Comparison of ENCODE assay signal across 9 cellular contexts in the genomic region with DNA sequence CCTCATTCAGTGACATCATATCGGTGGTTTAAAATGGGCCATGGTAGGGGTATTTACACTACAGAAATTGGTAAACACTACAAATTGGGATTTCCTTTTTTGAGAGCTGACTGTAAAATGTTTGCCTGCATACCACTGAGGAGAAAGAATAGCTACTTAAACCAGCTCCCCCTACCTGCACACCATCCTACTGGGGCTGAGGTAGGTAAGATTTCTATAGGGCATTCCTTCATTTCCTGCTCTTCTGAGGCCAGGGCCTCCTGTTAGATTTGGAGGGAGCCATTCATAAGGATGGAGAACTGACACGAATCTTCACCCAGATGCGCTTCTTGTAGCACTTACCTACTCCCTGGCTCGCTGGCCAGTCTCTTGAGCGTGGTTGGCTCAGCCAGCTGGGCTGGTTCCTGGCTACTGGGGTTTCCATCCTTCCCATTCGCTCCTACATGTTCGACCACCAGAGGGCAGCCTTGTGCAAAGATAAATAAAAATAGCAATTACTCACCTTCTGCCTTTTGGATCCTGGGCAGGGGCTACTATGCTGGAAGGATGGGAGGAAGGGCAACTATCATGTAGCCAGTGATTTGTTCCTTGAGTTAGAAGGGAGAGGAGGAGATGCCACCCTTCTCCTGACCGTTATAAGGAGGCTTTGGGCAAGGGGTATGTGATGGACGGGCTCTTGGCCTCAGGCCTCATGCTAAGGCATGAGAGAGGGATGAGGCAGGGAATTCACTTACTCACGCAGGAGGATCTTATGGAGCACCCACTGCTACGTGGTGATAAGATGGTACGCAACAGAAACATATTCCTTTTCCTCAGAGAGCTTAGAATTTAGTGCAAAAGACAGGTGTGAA. TPM values are rescaled to one million over a fixed set of nuclear protein-coding genes. Genes with fewer than 3 reads are reported as not detected.
DNase-seq lines count a peak whose midpoint lies in the region; ATAC-seq and TF ChIP-seq lines count a peak whose summit lies in the region.
"Had no signal": no experiment of that assay in that cellular context is flagged by ENCODE, and none has a peak within 500 bp of the region (broad histone marks: within the 10 kb centered on the region; RNA-seq: fewer than 3 reads in every experiment).

No MANE protein-coding gene starts in this region.

- no peak overlapping the region for H2BK120ac ChIP-seq in neuronal stem cell (ENCODE audit: low read depth, low read length)

- no peak overlapping the region for H2BK5ac ChIP-seq in neuronal stem cell (ENCODE audit: low read length)

- no peak overlapping the region for H3K18ac ChIP-seq in neuronal stem cell (ENCODE audit: low read length)

- H4K8ac ChIP-seq in neuronal stem cell (ENCODE audit: low read depth, low read length) = no peak overlapping the region

- TF ChIP-seq POLR2A in stomach (IDR thresholded peaks at IDR 0.05) = no peak

- H2AFZ ChIP-seq in neuronal stem cell (ENCODE audit: low read length) = peak overlapping the region; percentile 21

- ATAC-seq in RWPE2 (ENCODE audit: low read depth) = peak; percentile 87
- no peak for ATAC-seq in HG02884 (IDR thresholded peaks at IDR 0.05; ENCODE audit: unreplicated experiment)

- no peak overlapping the region for H3K4me2 ChIP-seq in neuronal stem cell (ENCODE audit: insufficient read depth, low read length, poor library complexity, severe bottlenecking)

- H2AK5ac ChIP-seq in neuronal stem cell (ENCODE audit: low read depth, low read length) = no peak overlapping the region

- no peak for TF ChIP-seq EP300 in stomach (IDR thresholded peaks at IDR 0.05)

- H2BK12ac ChIP-seq in neuronal stem cell (ENCODE audit: low read length) = no peak overlapping the region

- H3K36me3 ChIP-seq in MG63 (no peaks in the 10 kb centered on the region; the same call in 1 of the 2 replicates), RWPE2 (ENCODE audit: low read depth) (no peaks in the 10 kb centered on the region), neuronal stem cell (replicated peaks in 1 of 2; ENCODE audit: control insufficient read depth in 2 of 2, insufficient read depth in 2 of 2, low read length in 2 of 2) (no peaks in the 10 kb centered on the region), stomach (no peaks in the 10 kb centered on the region)

- TF ChIP-seq CTCF in RWPE2 (IDR thresholded peaks at IDR 0.05; ENCODE audit: poor library complexity, severe bottlenecking) = peak; percentile 84
- TF ChIP-seq CTCF in stomach (IDR thresholded peaks at IDR 0.05) = peak in 5 of 7 experiments; percentile 64 to 93 (median 89)

- DNase-seq in DMS53 treated with DMSO at 0.1 percent for 48 hours (lab: John Stamatoyannopoulos, UW; ENCODE audit: unreplicated experiment) (peak; percentile 77), MG63 (peak; percentile 75), RWPE2 (ENCODE audit: low spot score) (no peak), fibroblast of the conjunctiva (ENCODE audit: low read depth) (peak; percentile 60), neuronal stem cell (ENCODE audit: low spot score) (peak; percentile 84), stomach (peak; percentile 91)
- DNase-seq in activated T-helper 1 cell treated with anti-CD3 and anti-CD28 coated beads, Interleukin-2, amount 50 U/mL, for 16 hours (ENCODE audit: low read depth in 1 of 2, low spot score in 1 of 2) = peak; percentile 52 to 56

- intact Hi-C loops in stomach (cut with DNase I; ENCODE audit: low total_unique reads) = loop anchor here (5.0 kb wide), 1 partner anchor 198 kb away; no protein-coding TSS in a partner anchor

- H3K23ac ChIP-seq in neuronal stem cell (ENCODE audit: low read depth, low read length, poor library complexity) = no peak overlapping the region

- H3K4me1 ChIP-seq in RWPE2 (ENCODE audit: insufficient read depth, poor library complexity, severe bottlenecking) (no peaks in the 10 kb centered on the region), neuronal stem cell (ENCODE audit: control insufficient read depth in 2 of 2, insufficient read depth in 1 of 2, low read depth in 1 of 2, low read length in 2 of 2) (peaks cover 21 to 26% of the 10 kb centered on the region in 2 donors), stomach (peaks cover 15 to 40% (median 26%) of the 10 kb centered on the region in 4 donors)

- no peaks in the 10 kb centered on the region for H3K9me3 ChIP-seq in MG63
- H3K9me3 ChIP-seq in RWPE2 (ENCODE audit: severe bottlenecking) = no peaks in the 10 kb centered on the region
- H3K9me3 ChIP-seq in neuronal stem cell (replicated peaks in 1 of 2; ENCODE audit: control insufficient read depth in 2 of 2, insufficient read depth in 1 of 2, low read depth in 1 of 2, low read length in 2 of 2) = no peaks in the 10 kb centered on the region
- no peaks in the 10 kb centered on the region for H3K9me3 ChIP-seq in stomach

- H3K4ac ChIP-seq in neuronal stem cell (ENCODE audit: low read length) = no peak overlapping the region

- H3K27ac ChIP-seq in RWPE2 (ENCODE audit: poor library complexity, severe bottlenecking) (no peak overlapping the region), neuronal stem cell (replicated peaks; ENCODE audit: low read length) (no peak overlapping the region), stomach (peak overlapping the region in 1 of 5 donors; percentile 39)

- H3K9ac ChIP-seq in neuronal stem cell (ENCODE audit: low read depth, low read length, poor library complexity) = no peak overlapping the region

- H3K27me3 ChIP-seq in MG63 (no peaks in the 10 kb centered on the region), RWPE2 (ENCODE audit: insufficient read depth, poor library complexity, severe bottlenecking) (no peaks in the 10 kb centered on the region), neuronal stem cell (ENCODE audit: control insufficient read depth in 3 of 3, insufficient read depth in 3 of 3, low read depth in 1 of 3, low read length in 3 of 3) (peaks cover 0 to 12% (median 0%) of the 10 kb centered on the region in 3 experiments), stomach (no peaks in the 10 kb centered on the region)

- H4K91ac ChIP-seq in neuronal stem cell (ENCODE audit: low read depth, low read length, poor library complexity) = no peak overlapping the region

- H3K14ac ChIP-seq in neuronal stem cell (ENCODE audit: low read length) = no peak overlapping the region

- WGBS in neuronal stem cell (ENCODE audit: extremely low coverage in 2 of 2, insufficient read length in 2 of 2, insufficient replicate concordance in 1 of 2), 2 donors = no CpG with 5 or more reads among the region's 12 CpGs
- WGBS in stomach, 5 donors = 30 to 36% (median 33%) methylated on average over 12 of the region's 12 CpGs

- H3K79me1 ChIP-seq in neuronal stem cell (ENCODE audit: low read depth, low read length) = no peaks in the 10 kb centered on the region

- H2BK15ac ChIP-seq in neuronal stem cell (ENCODE audit: low read length) = no peak overlapping the region

- no peak overlapping the region for H3K4me3 ChIP-seq in MG63
- H3K4me3 ChIP-seq in RWPE2 (ENCODE audit: severe bottlenecking) = no peak overlapping the region
- H3K4me3 ChIP-seq in neuronal stem cell (ENCODE audit: low read length in 2 of 2) = no peak overlapping the region
- H3K4me3 ChIP-seq in stomach = no peak overlapping the region

RNA-seq across cellular contexts. Expression of gene OPTC, which starts 10.7 kb away (rescaled TPM):
- total RNA-seq in MG63 (2014; rRNA removed; shearing (Covaris generic); ENCODE audit: low replicate concordance) = not detected in 2 replicates
- polyA plus RNA-seq in neuronal stem cell (2013, experiment 1 of 2) = 0.11 TPM
- 0.08 TPM for polyA plus RNA-seq in neuronal stem cell (2013, experiment 2 of 2)
- not detected for total RNA-seq in stomach
- polyA plus RNA-seq in stomach = not detected
- total RNA-seq: activated CD8-positive, alpha-beta memory T cell treated with anti-CD3 and anti-CD28 coated beads for 36 hours had no signal

RNA-seq across cellular contexts. Expression of gene PRELP, which starts 29.0 kb away (rescaled TPM):
- total RNA-seq in MG63 (2014; rRNA removed; shearing (Covaris generic); ENCODE audit: low replicate concordance) = not detected in 2 replicates
- 3.9 TPM for polyA plus RNA-seq in neuronal stem cell (2013, experiment 1 of 2)
- polyA plus RNA-seq in neuronal stem cell (2013, experiment 2 of 2) = 4.0 TPM
- total RNA-seq in stomach = 10 to 100 TPM in 3 of 5 donors, 1 to 10 TPM in 2; 1.1 to 29.8 (median 10.7) TPM
- 10 to 100 TPM in 1 of 3 donors, 1 to 10 TPM in 2; 2.2 to 29.5 (median 3.2) TPM for polyA plus RNA-seq in stomach
- total RNA-seq: activated CD8-positive, alpha-beta memory T cell treated with anti-CD3 and anti-CD28 coated beads for 36 hours had no signal
